In genomic region chr7:157871681-157872080, GRCh38 we compare ENCODE assay signal across 26 cellular contexts.
"Had no signal": no experiment of that assay in that cellular context is flagged by ENCODE, and none has a peak within 500 bp of the region (broad histone marks: within the 10 kb centered on the region; RNA-seq: fewer than 3 reads in every experiment).

No MANE protein-coding gene starts in this region.

- H3K36me3 ChIP-seq: brain microvascular endothelial cell, heart left ventricle, right lobe of liver, thoracic aorta had no signal

- H3K27ac ChIP-seq: brain microvascular endothelial cell, heart left ventricle, right lobe of liver, thoracic aorta, VCaP had no signal

- H3K36me3 Mint-ChIP-seq: activated CD8-positive, alpha-beta memory T cell treated with anti-CD3 and anti-CD28 coated beads, Interleukin-2, amount 10 ng/mL, durations not matched to agents 7 days and 5 days; immature natural killer cell; memory B cell; natural killer cell had no signal

- H3K9me3 ChIP-seq: right lobe of liver, thoracic aorta had no signal

- H3K4me3 Mint-ChIP-seq: activated CD8-positive, alpha-beta memory T cell treated with anti-CD3 and anti-CD28 coated beads, Interleukin-2, amount 10 ng/mL, durations not matched to agents 7 days and 5 days; activated CD8-positive, alpha-beta T cell treated with anti-CD3 and anti-CD28 coated beads, Interleukin-2, amount 10 ng/mL, durations not matched to agents 7 days and 5 days; immature natural killer cell; memory B cell; natural killer cell had no signal

- H3K4me3 ChIP-seq: heart left ventricle, right lobe of liver, thoracic aorta had no signal

- FAIRE-seq: astrocyte, kidney, TTC549, urothelium cell line had no signal

- H3K27me3 ChIP-seq: brain microvascular endothelial cell, right lobe of liver had no signal

- H3K27me3 Mint-ChIP-seq: activated CD8-positive, alpha-beta memory T cell treated with anti-CD3 and anti-CD28 coated beads, Interleukin-2, amount 10 ng/mL, durations not matched to agents 7 days and 5 days had no signal

- H3K9me3 Mint-ChIP-seq: immature natural killer cell, memory B cell, natural killer cell had no signal

- H3K27ac Mint-ChIP-seq: activated CD8-positive, alpha-beta memory T cell treated with anti-CD3 and anti-CD28 coated beads, Interleukin-2, amount 10 ng/mL, durations not matched to agents 7 days and 5 days; activated CD8-positive, alpha-beta T cell treated with anti-CD3 and anti-CD28 coated beads, Interleukin-2, amount 10 ng/mL, durations not matched to agents 7 days and 5 days; immature natural killer cell; memory B cell; natural killer cell; progenitor cell of endocrine pancreas had no signal

- DNase-seq: activated CD8-positive, alpha-beta memory T cell treated with anti-CD3 and anti-CD28 coated beads, Interleukin-2, amount 10 ng/mL, durations not matched to agents 7 days and 5 days; activated CD8-positive, alpha-beta T cell treated with anti-CD3 and anti-CD28 coated beads, Interleukin-2, amount 10 ng/mL, durations not matched to agents 7 days and 5 days; activated effector memory CD4-positive, alpha-beta T cell treated with anti-CD3 and anti-CD28 coated beads, Interleukin-2, amount 50 U/mL, for 16 hours; amniotic stem cell; brain microvascular endothelial cell; caudate nucleus; foreskin fibroblast; heart left ventricle; hypothalamus; immature natural killer cell; kidney; left colon; midbrain; natural killer cell; right lobe of liver; stimulated activated CD4-positive, alpha-beta T cell treated with anti-CD3 and anti-CD28 coated beads, Interleukin-2, amount 100 ng/mL, for 48 hours; stimulated activated naive CD4-positive, alpha-beta T cell treated with Interleukin-2 at 50 U/mL for 16 hours; T-helper 9 cell; trophoblast cell had no signal

- H3K4me1 ChIP-seq: right lobe of liver had no signal
